In genomic region chr16:57668259-57668563, GRCh38 we compare ENCODE assay signal across 21 cellular contexts. TPM values are rescaled to one million over a fixed set of nuclear protein-coding genes. Genes with fewer than 3 reads are reported as not detected.
DNase-seq lines count a peak whose midpoint lies in the region; ATAC-seq, FAIRE-seq and TF ChIP-seq lines count a peak whose summit lies in the region.
"Had no signal": no experiment of that assay in that cellular context is flagged by ENCODE, and none has a peak within 500 bp of the region (broad histone marks: within the 10 kb centered on the region; RNA-seq: fewer than 3 reads in every experiment).

ADGRG3 (plus strand) TSS chr16:57668306; CDS start chr16:57668348, 42 bp downstream.

- no peak for DNase-seq in activated CD8-positive, alpha-beta T cell treated with anti-CD3 and anti-CD28 coated beads, Interleukin-2, amount 10 ng/mL, durations not matched to agents 7 days and 5 days
- no peak for DNase-seq in activated CD8-positive, alpha-beta T cell treated with anti-CD3 and anti-CD28 coated beads for 36 hours
- DNase-seq in H1 (ENCODE audit: low read depth in 1 of 2, low spot score in 2 of 2) (no peak), occipital lobe (lab: John Stamatoyannopoulos, UW) (no peak), LoVo (ENCODE audit: low spot score) (no peak)
- DNase-seq in CD4-positive, alpha-beta T cell = no peak
- DNase-seq: activated naive CD8-positive, alpha-beta T cell treated with anti-CD3 and anti-CD28 coated beads, Interleukin-2, amount 50 U/mL, for 24 hours; BE2C; left ventricle myocardium inferior; NCI-H1694; NCI-H748 treated with DMSO at 0.1 percent for 48 hours; stimulated activated naive CD4-positive, alpha-beta T cell treated with Interleukin-2 at 50 U/mL for 16 hours had no signal

- H3K79me2 ChIP-seq in H1 (ENCODE audit: control insufficient read depth in 1 of 2, insufficient read depth in 2 of 2, low read length in 2 of 2) = no peaks in the 10 kb centered on the region

- no peak within 1 kb of the TSS for H3K4me3 ChIP-seq in H1 (ENCODE audit: extremely low read depth in 1 of 4, insufficient read depth in 2 of 4, low read depth in 3 of 4, low read length in 4 of 4)
- no peak within 1 kb of the TSS for H3K4me3 ChIP-seq in mucosa of rectum (ENCODE audit: low read length in 2 of 2)
- H3K4me3 ChIP-seq: left ventricle myocardium inferior, tibial nerve had no signal

- H2BK15ac ChIP-seq in H1 (ENCODE audit: low read length) = no peak within 1 kb of the TSS

- POLR2A ChIA-PET in activated CD8-positive, alpha-beta T cell treated with anti-CD3 and anti-CD28 coated beads, Interleukin-2, amount 10 ng/mL, durations not matched to agents 7 days and 5 days (lab: Charles Lee) = no interaction called here
- POLR2A ChIA-PET in activated CD8-positive, alpha-beta T cell treated with anti-CD3 and anti-CD28 coated beads for 36 hours (lab: Charles Lee) = interaction anchor here (0.6 to 1.2 kb wide), 2 partner anchors 21 to 227 kb away, joined by 3 read pairs; no protein-coding TSS in a partner anchor
- POLR2A ChIA-PET in H1 (lab: Charles Lee; ENCODE audit: partially characterized antibody) = interaction anchor here (1.2 kb wide), 1 partner anchor 67 kb away, joined by 3 read pairs; no protein-coding TSS in a partner anchor
- POLR2A ChIA-PET in CD4-positive, alpha-beta T cell (lab: Charles Lee) = no interaction called here

- H4K91ac ChIP-seq in H1 (replicated peaks; ENCODE audit: insufficient read length, low read length) = no peak within 1 kb of the TSS

- no peak for TF ChIP-seq RAD21 in H1 (IDR thresholded peaks at IDR 0.05 in 1 of 2, conservative IDR thresholded peaks at IDR 0.05 in 1 of 2; ENCODE audit: low read depth in 2 of 2, low read length in 2 of 2)

- H3K56ac ChIP-seq in H1 (replicated peaks; ENCODE audit: insufficient read length, low read depth, low read length) = no peak within 1 kb of the TSS

- no peak for TF ChIP-seq CTCF in activated CD8-positive, alpha-beta T cell treated with anti-CD3 and anti-CD28 coated beads for 36 hours (IDR thresholded peaks at IDR 0.05)
- no peak for TF ChIP-seq CTCF in H1 (IDR thresholded peaks at IDR 0.05; ENCODE audit: control extremely low read depth in 1 of 3, insufficient read depth in 1 of 3, low read depth in 1 of 3, low read length in 3 of 3)
- no peak for TF ChIP-seq CTCF in CD4-positive, alpha-beta T cell (IDR thresholded peaks at IDR 0.05)

- WGBS in H1 (ENCODE audit: extremely low coverage in 1 of 2, insufficient coverage in 1 of 2, insufficient read length in 1 of 2, insufficient replicate concordance in 2 of 2, low coverage in 1 of 2, low lambda C conversion rate in 2 of 2, missing lambda C conversion rate in 1 of 2), 2 experiments = 91% methylated on average over 11 of the region's 11 CpGs; no CpG with 5 or more reads in 1 of the 2 experiments

- H3K4me1 ChIP-seq in H1 (replicated peaks in 1 of 4; ENCODE audit: control insufficient read depth in 3 of 4, insufficient read depth in 4 of 4, low read length in 3 of 4) (peaks cover 0 to 4% (median 0%) of the 10 kb centered on the region in 4 experiments; a peak in 3 of 7 replicates), mucosa of rectum (ENCODE audit: control insufficient read depth in 2 of 2, insufficient read depth in 2 of 2, low read length in 2 of 2) (no peaks in the 10 kb centered on the region)
- H3K4me1 ChIP-seq: BE2C, left ventricle myocardium inferior, tibial nerve had no signal

- CTCF ChIA-PET in activated CD8-positive, alpha-beta T cell treated with anti-CD3 and anti-CD28 coated beads, Interleukin-2, amount 10 ng/mL, durations not matched to agents 7 days and 5 days (lab: Charles Lee) = interaction anchor here (1.2 to 1.6 kb wide), 2 partner anchors 19 to 92 kb away, joined by 4 read pairs; no protein-coding TSS in a partner anchor
- CTCF ChIA-PET in activated CD8-positive, alpha-beta T cell treated with anti-CD3 and anti-CD28 coated beads for 36 hours (lab: Charles Lee) = interaction anchor here (1.1 to 1.4 kb wide), 2 partner anchors 57 to 92 kb away, joined by 3 to 4 read pairs; no protein-coding TSS in a partner anchor
- CTCF ChIA-PET in H1 (lab: Charles Lee; ENCODE audit: partially characterized antibody) = interaction anchor here (0.8 to 6.7 kb wide), 22 partner anchors 9 to 224 kb away, joined by 3 to 47 read pairs (median 5); no protein-coding TSS in a partner anchor
- CTCF ChIA-PET in CD4-positive, alpha-beta T cell (lab: Charles Lee) = no interaction called here

- H2BK120ac ChIP-seq in H1 (replicated peaks; ENCODE audit: low read depth, low read length) = no peak within 1 kb of the TSS

- H3K36me3 ChIP-seq in H1 (ENCODE audit: control insufficient read depth in 2 of 4, insufficient read depth in 4 of 4, low read length in 3 of 4) (no peaks in the 10 kb centered on the region), mucosa of rectum (ENCODE audit: control insufficient read depth in 2 of 2, insufficient read depth in 2 of 2, low read length in 2 of 2) (peaks cover 0 to 5% of the 10 kb centered on the region in 2 donors)
- H3K36me3 ChIP-seq: BE2C, left ventricle myocardium inferior had no signal

- no peak within 1 kb of the TSS for H4K5ac ChIP-seq in H1 (ENCODE audit: insufficient read length, low read depth, low read length)

- H3K9ac ChIP-seq in H1 (replicated peaks in 1 of 4; ENCODE audit: extremely low read depth in 1 of 4, low read depth in 3 of 4, low read length in 3 of 4) = no peak within 1 kb of the TSS; a peak in 1 of 7 replicates
- H3K9ac ChIP-seq in mucosa of rectum (ENCODE audit: low read depth in 1 of 2, low read length in 2 of 2) = no peak within 1 kb of the TSS

- no peaks in the 10 kb centered on the region for H3K23me2 ChIP-seq in H1 (ENCODE audit: low read depth, low read length)

- H3K9me3 ChIP-seq in H1 (ENCODE audit: insufficient read depth in 2 of 2, low read depth in 1 of 2, low read length in 1 of 2) (no peaks in the 10 kb centered on the region), mucosa of rectum (ENCODE audit: control insufficient read depth in 2 of 2, low read length in 2 of 2) (no peaks in the 10 kb centered on the region)
- no peaks in the 10 kb centered on the region for H3K9me3 ChIP-seq in CD4-positive, alpha-beta T cell (ENCODE audit: control insufficient read depth, low read length)
- H3K9me3 ChIP-seq: BE2C, heart left ventricle, left ventricle myocardium inferior, tibial nerve had no signal

- H3K18ac ChIP-seq in H1 (ENCODE audit: extremely low read depth, low read length) = no peak within 1 kb of the TSS

- H2BK20ac ChIP-seq in H1 (ENCODE audit: low read length) = no peak within 1 kb of the TSS

- no peak within 1 kb of the TSS for H3K4me2 ChIP-seq in H1 (ENCODE audit: insufficient read depth in 1 of 2, low read depth in 2 of 2, low read length in 2 of 2)

- H3K23ac ChIP-seq in H1 (ENCODE audit: insufficient read length) = no peak within 1 kb of the TSS

- H3K27ac Mint-ChIP-seq in activated CD8-positive, alpha-beta T cell treated with anti-CD3 and anti-CD28 coated beads, Interleukin-2, amount 10 ng/mL, durations not matched to agents 7 days and 5 days = peak within 1 kb of the TSS; percentile 64
- no peak within 1 kb of the TSS for H3K27ac Mint-ChIP-seq in activated CD8-positive, alpha-beta T cell treated with anti-CD3 and anti-CD28 coated beads for 36 hours
- H3K27ac Mint-ChIP-seq in CD4-positive, alpha-beta T cell = no peak within 1 kb of the TSS
- H3K27ac Mint-ChIP-seq: activated CD4-positive, alpha-beta T cell treated with anti-CD3 and anti-CD28 coated beads for 36 hours; activated naive CD8-positive, alpha-beta T cell treated with anti-CD3 and anti-CD28 coated beads, Interleukin-2, amount 50 U/mL, for 24 hours; progenitor cell of endocrine pancreas had no signal

- no peaks in the 10 kb centered on the region for H3K36me3 Mint-ChIP-seq in activated CD8-positive, alpha-beta T cell treated with anti-CD3 and anti-CD28 coated beads, Interleukin-2, amount 10 ng/mL, durations not matched to agents 7 days and 5 days (ENCODE audit: low read depth)
- no peaks in the 10 kb centered on the region for H3K36me3 Mint-ChIP-seq in activated CD8-positive, alpha-beta T cell treated with anti-CD3 and anti-CD28 coated beads for 36 hours (ENCODE audit: low read depth)
- no peaks in the 10 kb centered on the region for H3K36me3 Mint-ChIP-seq in CD4-positive, alpha-beta T cell (ENCODE audit: low read depth)

- no peaks in the 10 kb centered on the region for H3K9me3 Mint-ChIP-seq in activated CD8-positive, alpha-beta T cell treated with anti-CD3 and anti-CD28 coated beads, Interleukin-2, amount 10 ng/mL, durations not matched to agents 7 days and 5 days (ENCODE audit: insufficient read depth)
- H3K9me3 Mint-ChIP-seq in activated CD8-positive, alpha-beta T cell treated with anti-CD3 and anti-CD28 coated beads for 36 hours = no peaks in the 10 kb centered on the region
- H3K9me3 Mint-ChIP-seq in CD4-positive, alpha-beta T cell = no peaks in the 10 kb centered on the region
- H3K9me3 Mint-ChIP-seq: activated naive CD8-positive, alpha-beta T cell treated with anti-CD3 and anti-CD28 coated beads, Interleukin-2, amount 50 U/mL, for 24 hours had no signal

- no peaks in the 10 kb centered on the region for H3K79me1 ChIP-seq in H1 (ENCODE audit: low read depth, low read length)

- H4K8ac ChIP-seq in H1 (ENCODE audit: extremely low read depth, insufficient read depth, low read length) = peak within 1 kb of the TSS; percentile 19

- peak within 1 kb of the TSS; percentile 60; the same call in 1 of the 2 replicates for H2BK5ac ChIP-seq in H1 (ENCODE audit: low read depth, low read length)

- no peak within 1 kb of the TSS for H3K14ac ChIP-seq in H1 (ENCODE audit: insufficient read length)

- peaks cover 14% of the 10 kb centered on the region for H3K4me1 Mint-ChIP-seq in activated CD8-positive, alpha-beta T cell treated with anti-CD3 and anti-CD28 coated beads, Interleukin-2, amount 10 ng/mL, durations not matched to agents 7 days and 5 days (ENCODE audit: low read depth)
- H3K4me1 Mint-ChIP-seq in activated CD8-positive, alpha-beta T cell treated with anti-CD3 and anti-CD28 coated beads for 36 hours (ENCODE audit: low read depth) = no peaks in the 10 kb centered on the region
- no peaks in the 10 kb centered on the region for H3K4me1 Mint-ChIP-seq in CD4-positive, alpha-beta T cell (ENCODE audit: low read depth)
- H3K4me1 Mint-ChIP-seq: activated CD4-positive, alpha-beta T cell treated with anti-CD3 and anti-CD28 coated beads for 36 hours; activated naive CD8-positive, alpha-beta T cell treated with anti-CD3 and anti-CD28 coated beads, Interleukin-2, amount 50 U/mL, for 24 hours had no signal

- TF ChIP-seq POLR2A in H1 (IDR thresholded peaks at IDR 0.05; ENCODE audit: control extremely low read depth in 1 of 2, low read depth in 2 of 2, low read length in 2 of 2) = no peak

- TF ChIP-seq EP300 in H1 (IDR thresholded peaks at IDR 0.05; ENCODE audit: borderline replicate concordance in 1 of 2, low read depth in 2 of 2, low read length in 2 of 2) = no peak

- H3K27ac ChIP-seq in H1 (ENCODE audit: low read depth, low read length) = no peak within 1 kb of the TSS
- H3K27ac ChIP-seq in mucosa of rectum (ENCODE audit: low read depth in 2 of 2, low read length in 2 of 2) = peak within 1 kb of the TSS; percentile 9 to 23
- no peak within 1 kb of the TSS for H3K27ac ChIP-seq in CD4-positive, alpha-beta T cell (ENCODE audit: low read depth, low read length)
- H3K27ac ChIP-seq: left ventricle myocardium inferior, tibial nerve had no signal

- intact Hi-C loops in activated CD8-positive, alpha-beta T cell treated with anti-CD3 and anti-CD28 coated beads for 36 hours (cut with micrococcal nuclease) = no loop called here
- intact Hi-C loops in CD4-positive, alpha-beta T cell (cut with DNase I, micrococcal nuclease) = no loop called here

- H2AK5ac ChIP-seq in H1 (ENCODE audit: low read depth, low read length) = 0 out of 2 replicates have a peak within 1 kb of the TSS, but pooled peaks have one; percentile 9

- 0 out of 2 replicates have a peak within 1 kb of the TSS, but pooled peaks have one; percentile 50 for H2BK12ac ChIP-seq in H1 (ENCODE audit: low read depth, low read length)

- no peak for ATAC-seq in activated CD8-positive, alpha-beta T cell treated with anti-CD3 and anti-CD28 coated beads, Interleukin-2, amount 10 ng/mL, durations not matched to agents 7 days and 5 days
- ATAC-seq in activated CD8-positive, alpha-beta T cell treated with anti-CD3 and anti-CD28 coated beads for 36 hours = no peak
- no peak for ATAC-seq in GM18520 (IDR thresholded peaks at IDR 0.05; ENCODE audit: unreplicated experiment)
- ATAC-seq in CD4-positive, alpha-beta T cell (ENCODE audit: poor library complexity) = no peak
- ATAC-seq: activated naive CD8-positive, alpha-beta T cell treated with anti-CD3 and anti-CD28 coated beads, Interleukin-2, amount 50 U/mL, for 24 hours had no signal

- H3K4me3 Mint-ChIP-seq in activated CD8-positive, alpha-beta T cell treated with anti-CD3 and anti-CD28 coated beads, Interleukin-2, amount 10 ng/mL, durations not matched to agents 7 days and 5 days = no peak within 1 kb of the TSS
- H3K4me3 Mint-ChIP-seq in activated CD8-positive, alpha-beta T cell treated with anti-CD3 and anti-CD28 coated beads for 36 hours = no peak within 1 kb of the TSS
- H3K4me3 Mint-ChIP-seq in CD4-positive, alpha-beta T cell = no peak within 1 kb of the TSS
- H3K4me3 Mint-ChIP-seq: activated CD4-positive, alpha-beta T cell treated with anti-CD3 and anti-CD28 coated beads for 36 hours; activated naive CD8-positive, alpha-beta T cell treated with anti-CD3 and anti-CD28 coated beads, Interleukin-2, amount 50 U/mL, for 24 hours had no signal

- H3K27me3 ChIP-seq in H1 (replicated peaks in 1 of 4; ENCODE audit: control insufficient read depth in 3 of 4, extremely low read depth in 1 of 4, insufficient read depth in 3 of 4, low read length in 3 of 4) = no peaks in the 10 kb centered on the region
- peaks cover 0 to 3% of the 10 kb centered on the region in 2 donors for H3K27me3 ChIP-seq in mucosa of rectum (ENCODE audit: control insufficient read depth in 2 of 2, insufficient read depth in 2 of 2, low read length in 2 of 2)
- H3K27me3 ChIP-seq in CD4-positive, alpha-beta T cell (ENCODE audit: control insufficient read depth, insufficient read depth, low read length) = no peaks in the 10 kb centered on the region
- H3K27me3 ChIP-seq: BE2C had no signal

- no peak within 1 kb of the TSS for H3K4ac ChIP-seq in H1 (replicated peaks; ENCODE audit: insufficient read length, low read depth, low read length)

- H4K20me1 ChIP-seq in H1 (replicated peaks in 1 of 2; ENCODE audit: control insufficient read depth in 1 of 2, insufficient read depth in 2 of 2, low read length in 2 of 2) = no peaks in the 10 kb centered on the region

- no peak within 1 kb of the TSS for H2AFZ ChIP-seq in H1 (ENCODE audit: low read length)

- peaks cover 11% of the 10 kb centered on the region for H3K27me3 Mint-ChIP-seq in activated CD8-positive, alpha-beta T cell treated with anti-CD3 and anti-CD28 coated beads, Interleukin-2, amount 10 ng/mL, durations not matched to agents 7 days and 5 days (ENCODE audit: low read depth)
- H3K27me3 Mint-ChIP-seq in activated CD8-positive, alpha-beta T cell treated with anti-CD3 and anti-CD28 coated beads for 36 hours = no peaks in the 10 kb centered on the region
- H3K27me3 Mint-ChIP-seq in CD4-positive, alpha-beta T cell = no peaks in the 10 kb centered on the region
- H3K27me3 Mint-ChIP-seq: activated CD4-positive, alpha-beta T cell treated with anti-CD3 and anti-CD28 coated beads for 36 hours; activated naive CD8-positive, alpha-beta T cell treated with anti-CD3 and anti-CD28 coated beads, Interleukin-2, amount 50 U/mL, for 24 hours; progenitor cell of endocrine pancreas had no signal

- no peak for FAIRE-seq in H1 (lab: Jason Lieb, UNC)
- FAIRE-seq: endothelial cell of umbilical vein had no signal

RNA-seq across cellular contexts. Expression of gene ADGRG3, which starts in this region (rescaled TPM):
- total RNA-seq in activated CD8-positive, alpha-beta T cell treated with anti-CD3 and anti-CD28 coated beads, Interleukin-2, amount 10 ng/mL, durations not matched to agents 7 days and 5 days = under 1 TPM in 1 of 2 experiments, not detected in 1; 0.13 TPM
- total RNA-seq in activated CD8-positive, alpha-beta T cell treated with anti-CD3 and anti-CD28 coated beads for 36 hours = not detected
- total RNA-seq in H1 (2021; fragmentation: NEBNext Ultra II Directional; extraction: Animal tissue kit (Norgen Biotek cat#: 25700)) = 0.15 and 0.28 TPM in 2 replicates
- 0.94 and 0.98 TPM in 2 replicates for polyA plus RNA-seq in H1 (2011; rRNA removed)
- 1.00 TPM for polyA plus RNA-seq in H1 (2011; cell fraction: cytosol; rRNA removed)
- 0.87 TPM for polyA plus RNA-seq in H1 (2011; cell fraction: nucleus; rRNA removed)
- 0.64 to 1.4 TPM (median 0.87 TPM) in 4 replicates for polyA plus RNA-seq in H1 (2012, experiment 1 of 2)
- 0.42 TPM for polyA plus RNA-seq in H1 (2012, experiment 2 of 2)
- polyA plus RNA-seq in H1 (2013, experiment 1 of 2) = 0.20 TPM
- 0.52 TPM for polyA plus RNA-seq in H1 (2013, experiment 2 of 2)
- 0.59 and 0.69 TPM in 2 replicates for polyA minus RNA-seq in H1 (2011; rRNA and poly(A)+ RNA removed)
- polyA minus RNA-seq in H1 (2011; cell fraction: cytosol; rRNA and poly(A)+ RNA removed) = not detected
- polyA minus RNA-seq in H1 (2011; cell fraction: nucleus; rRNA and poly(A)+ RNA removed) = 0.60 TPM
- total RNA-seq in occipital lobe = 0.16 TPM
- under 1 TPM in 1 of 2 experiments, not detected in 1; 0.28 TPM for total RNA-seq in CD4-positive, alpha-beta T cell
- total RNA-seq: A172; activated CD4-positive, alpha-beta T cell treated with anti-CD3 and anti-CD28 coated beads for 36 hours; endothelial cell of umbilical vein; OCI-LY7; progenitor cell of endocrine pancreas had no signal
- polyA plus RNA-seq: endothelial cell of umbilical vein had no signal

Comparison
In these comparisons a context has a peak if more than half of its experiments do, and no peak if none do; other contexts are left out.
1. POLR2A ChIA-PET loops: an anchor here in activated CD8-positive, alpha-beta T cell treated with anti-CD3 and anti-CD28 coated beads for 36 hours (0.6 to 1.2 kb wide) and H1 (1.2 kb wide); none called in activated CD8-positive, alpha-beta T cell treated with anti-CD3 and anti-CD28 coated beads, Interleukin-2, amount 10 ng/mL, durations not matched to agents 7 days and 5 days and CD4-positive, alpha-beta T cell.
2. H3K27ac ChIP-seq: peak in mucosa of rectum (2 of 2); none in H1 (single experiment) and CD4-positive, alpha-beta T cell (single experiment).